Comparison of ENCODE assay signal across 17 cellular contexts in genomic region chr2:100731535-100731981, GRCh38.
DNase-seq lines count a peak whose midpoint lies in the region; ATAC-seq, FAIRE-seq and TF ChIP-seq lines count a peak whose summit lies in the region.
"Had no signal": no experiment of that assay in that cellular context is flagged by ENCODE, and none has a peak within 500 bp of the region (broad histone marks: within the 10 kb centered on the region; RNA-seq: fewer than 3 reads in every experiment).

No MANE protein-coding gene starts in this region.

- no peaks in the 10 kb centered on the region for H3K27me3 ChIP-seq in ACC112 (ENCODE audit: insufficient read depth, low read length)
- H3K27me3 ChIP-seq in astrocyte (ENCODE audit: insufficient read depth, low read length), result no peaks in the 10 kb centered on the region

- H3K79me2 ChIP-seq in ACC112 (ENCODE audit: control insufficient read depth, insufficient read depth, low read length, unreplicated experiment), result no peaks in the 10 kb centered on the region
- H3K79me2 ChIP-seq in astrocyte (ENCODE audit: insufficient read depth, low read length), result no peaks in the 10 kb centered on the region

- H3K4me3 ChIP-seq in ACC112 (ENCODE audit: low read depth, low read length), result no peak overlapping the region
- H3K4me3 ChIP-seq in astrocyte (ENCODE audit: insufficient read depth, low read depth, low read length), result no peak overlapping the region
- H3K4me3 ChIP-seq in fibroblast of the aortic adventitia (ENCODE audit: low read depth, low read length), result no peak overlapping the region

- H3K27ac Mint-ChIP-seq in HFFc6 (no peak overlapping the region; the same call in 1 of the 2 replicates), astrocyte (ENCODE audit: unreplicated experiment) (no peak overlapping the region)
- H3K27ac Mint-ChIP-seq: activated CD8-positive, alpha-beta T cell treated with anti-CD3 and anti-CD28 coated beads, Interleukin-2, amount 10 ng/mL, durations not matched to agents 7 days and 5 days; activated T-helper 17 cell treated with anti-CD3 and anti-CD28 coated beads, Interleukin-2, amount 50 U/mL, for 72 hours; mesothelial cell of epicardium had no signal

- no peak overlapping the region for H3K9ac ChIP-seq in astrocyte (ENCODE audit: low read length)

- no peaks in the 10 kb centered on the region for H3K9me3 ChIP-seq in astrocyte (ENCODE audit: insufficient read depth, low read depth, low read length)

- H3K4me3 Mint-ChIP-seq in HFFc6 (no peak overlapping the region; the same call in 1 of the 2 replicates), astrocyte (ENCODE audit: unreplicated experiment) (no peak overlapping the region)
- H3K4me3 Mint-ChIP-seq: activated CD8-positive, alpha-beta T cell treated with anti-CD3 and anti-CD28 coated beads, Interleukin-2, amount 10 ng/mL, durations not matched to agents 7 days and 5 days; activated T-helper 17 cell treated with anti-CD3 and anti-CD28 coated beads, Interleukin-2, amount 50 U/mL, for 72 hours; mesothelial cell of epicardium had no signal

- TF ChIP-seq CTCF in HFFc6 (IDR thresholded peaks at IDR 0.05), result no peak
- no peak for TF ChIP-seq CTCF in astrocyte (IDR thresholded peaks at IDR 0.05; ENCODE audit: insufficient read depth, low read depth, low read length)
- TF ChIP-seq CTCF in fibroblast of the aortic adventitia (IDR thresholded peaks at IDR 0.05; ENCODE audit: insufficient read depth, low read length), result no peak

- H3K36me3 ChIP-seq in ACC112 (ENCODE audit: insufficient read depth, low read length) (no peaks in the 10 kb centered on the region), astrocyte (ENCODE audit: insufficient read depth, low read length) (no peaks in the 10 kb centered on the region)

- H3K36me3 Mint-ChIP-seq in HFFc6 (ENCODE audit: low read depth) (no peaks in the 10 kb centered on the region), astrocyte (ENCODE audit: low read depth, unreplicated experiment) (no peaks in the 10 kb centered on the region)
- H3K36me3 Mint-ChIP-seq: mesothelial cell of epicardium had no signal

- no peak for FAIRE-seq in astrocyte (lab: Jason Lieb, UNC)
- FAIRE-seq: GM12891 had no signal

- H3K4me2 ChIP-seq in astrocyte (ENCODE audit: low read length), result no peak overlapping the region

- H3K4me1 Mint-ChIP-seq in HFFc6 (ENCODE audit: low read depth) (peaks cover 35% of the 10 kb centered on the region), astrocyte (ENCODE audit: low read depth, unreplicated experiment) (peaks cover 11% of the 10 kb centered on the region)
- H3K4me1 Mint-ChIP-seq: activated T-helper 17 cell treated with anti-CD3 and anti-CD28 coated beads, Interleukin-2, amount 50 U/mL, for 72 hours; mesothelial cell of epicardium had no signal

- H3K27me3 Mint-ChIP-seq in HFFc6 (ENCODE audit: insufficient read depth) (peaks cover 5% of the 10 kb centered on the region; the same call in 1 of the 2 replicates), astrocyte (ENCODE audit: low read depth, unreplicated experiment) (no peaks in the 10 kb centered on the region)

- H2AFZ ChIP-seq in ACC112 (ENCODE audit: low read length, unreplicated experiment), result no peak overlapping the region
- no peak overlapping the region for H2AFZ ChIP-seq in astrocyte (ENCODE audit: low read depth, low read length)

- DNase-seq in HFFc6 (peak; percentile 53), astrocyte (ENCODE audit: low read depth) (peak; percentile 57), fibroblast of the aortic adventitia (ENCODE audit: low read depth) (peak; percentile 83), NCI-H187 (lab: John Stamatoyannopoulos, UW) (no peak), ecto neural progenitor cell (ENCODE audit: low spot score) (no peak), T-helper 2 cell (no peak)
- DNase-seq: activated CD8-positive, alpha-beta T cell treated with anti-CD3 and anti-CD28 coated beads, Interleukin-2, amount 10 ng/mL, durations not matched to agents 7 days and 5 days; anterior cingulate cortex; DMS153; glutamatergic neuron; NCI-H1694 treated with DMSO at 0.1 percent for 48 hours; NCI-H748 treated with DMSO at 0.1 percent for 48 hours had no signal

- peak overlapping the region; percentile 67 for H3K27ac ChIP-seq in ACC112 (ENCODE audit: low read depth, low read length)
- H3K27ac ChIP-seq in astrocyte (ENCODE audit: low read depth, low read length), result no peak overlapping the region

- H3K9me3 Mint-ChIP-seq in HFFc6 (peaks cover 4% of the 10 kb centered on the region; the same call in 1 of the 2 replicates), astrocyte (ENCODE audit: unreplicated experiment) (peaks cover 5% of the 10 kb centered on the region)

- H3K4me1 ChIP-seq in ACC112 (ENCODE audit: control insufficient read depth, insufficient read depth, low read length, unreplicated experiment) (peaks cover 34% of the 10 kb centered on the region), astrocyte (ENCODE audit: insufficient read depth, low read length) (peaks cover 11% of the 10 kb centered on the region)

- ATAC-seq in GM21786 (IDR thresholded peaks at IDR 0.05; ENCODE audit: unreplicated experiment), result no peak
- ATAC-seq: activated CD8-positive, alpha-beta T cell treated with anti-CD3 and anti-CD28 coated beads, Interleukin-2, amount 10 ng/mL, durations not matched to agents 7 days and 5 days; activated T-helper 17 cell treated with anti-CD3 and anti-CD28 coated beads, Interleukin-2, amount 50 U/mL, for 72 hours had no signal

- no peaks in the 10 kb centered on the region for H4K20me1 ChIP-seq in astrocyte (ENCODE audit: insufficient read depth, low read length)

Comparison
In these comparisons a context has a peak if more than half of its experiments do, and no peak if none do; other contexts are left out.
1. DNase-seq: peak in HFFc6 (single experiment), astrocyte (single experiment) and fibroblast of the aortic adventitia (single experiment); none in NCI-H187 (0 of 2), ecto neural progenitor cell (single experiment) and T-helper 2 cell (0 of 5).